ENCODE assay signal across 9 cellular contexts in genomic region chr2:101386599-101387150, GRCh38. TPM values are rescaled to one million over a fixed set of nuclear protein-coding genes. Genes with fewer than 3 reads are reported as not detected.
DNase-seq lines count a peak whose midpoint lies in the region; ATAC-seq, FAIRE-seq and TF ChIP-seq lines count a peak whose summit lies in the region.
"Had no signal": no experiment of that assay in that cellular context is flagged by ENCODE, and none has a peak within 500 bp of the region (broad histone marks: within the 10 kb centered on the region; RNA-seq: fewer than 3 reads in every experiment).

No MANE protein-coding gene starts in this region.

- peaks cover 11% of the 10 kb centered on the region for H3K4me1 Mint-ChIP-seq in CD14-positive monocyte

- peak overlapping the region; percentile 97 for H2AFZ ChIP-seq in neuronal stem cell (ENCODE audit: low read length)

- no peak overlapping the region for H3K27ac Mint-ChIP-seq in CD14-positive monocyte

- DNase-seq in CD14-positive monocyte (ENCODE audit: low spot score) (no peak), RWPE1 (ENCODE audit: low spot score) (no peak), fibroblast of pulmonary artery (ENCODE audit: low read depth) (no peak), neuronal stem cell (ENCODE audit: low spot score) (no peak), SKM-1 (lab: John Stamatoyannopoulos, UW; ENCODE audit: unreplicated experiment) (no peak), GM12891 (ENCODE audit: insufficient read length, low spot score) (no peak), NCI-H226 (no peak)
- DNase-seq: NK-92 treated with Interleukin-12 subunit alpha and Interleukin-12 subunit beta, amount 100 ng/mL, for 24 hours had no signal

- peak overlapping the region; percentile 39 for H2BK5ac ChIP-seq in neuronal stem cell (ENCODE audit: low read length)

- POLR2A ChIA-PET in RWPE1 (lab: Yijun Ruan, JAX; ENCODE audit: low non-redundant PET) = no interaction called here

- H2BK120ac ChIP-seq in neuronal stem cell (ENCODE audit: low read depth, low read length) = no peak overlapping the region

- TF ChIP-seq POLR2A in GM12891 (IDR thresholded peaks at IDR 0.05; ENCODE audit: low read depth, low read length) = no peak

- H2BK15ac ChIP-seq in neuronal stem cell (ENCODE audit: low read length) = peak overlapping the region; percentile 63

- H3K4me3 ChIP-seq in fibroblast of pulmonary artery (replicated peaks; ENCODE audit: low read depth, low read length) = peak overlapping the region; percentile 32
- peak overlapping the region; percentile 44 to 82 for H3K4me3 ChIP-seq in neuronal stem cell (ENCODE audit: low read length in 2 of 2)

- peak overlapping the region; percentile 98 for H3K4me2 ChIP-seq in neuronal stem cell (ENCODE audit: insufficient read depth, low read length, poor library complexity, severe bottlenecking)

- peak overlapping the region; percentile 77 for H3K18ac ChIP-seq in neuronal stem cell (ENCODE audit: low read length)

- H3K27me3 Mint-ChIP-seq in CD14-positive monocyte (ENCODE audit: low read depth in 3 of 3) = peaks cover 47 to 64% (median 54%) of the 10 kb centered on the region in 3 donors

- no peak overlapping the region for H4K8ac ChIP-seq in neuronal stem cell (ENCODE audit: low read depth, low read length)

- H4K91ac ChIP-seq in neuronal stem cell (ENCODE audit: low read depth, low read length, poor library complexity) = no peak overlapping the region

- no peak overlapping the region for H3K23ac ChIP-seq in neuronal stem cell (ENCODE audit: low read depth, low read length, poor library complexity)

- CTCF ChIA-PET in RWPE1 (lab: Yijun Ruan, JAX) = interaction anchor here (0.6 to 3.3 kb wide), 7 partner anchors 10 to 487 kb away, joined by 3 to 29 read pairs (median 3); partner anchors contain the start of gene RNF149

- no peaks in the 10 kb centered on the region for H3K9me3 ChIP-seq in neuronal stem cell (replicated peaks in 1 of 2; ENCODE audit: control insufficient read depth in 2 of 2, insufficient read depth in 1 of 2, low read depth in 1 of 2, low read length in 2 of 2)

- peaks cover 8 to 48% (median 27%) of the 10 kb centered on the region in 3 experiments for H3K27me3 ChIP-seq in neuronal stem cell (ENCODE audit: control insufficient read depth in 3 of 3, insufficient read depth in 3 of 3, low read depth in 1 of 3, low read length in 3 of 3)

- no peaks in the 10 kb centered on the region for H3K79me1 ChIP-seq in neuronal stem cell (ENCODE audit: low read depth, low read length)

- no peak overlapping the region for H3K4ac ChIP-seq in neuronal stem cell (ENCODE audit: low read length)

- ATAC-seq in GM18870 (IDR thresholded peaks at IDR 0.05; ENCODE audit: unreplicated experiment) = no peak

- peak overlapping the region; percentile 73 to 80 for H3K4me3 Mint-ChIP-seq in CD14-positive monocyte

- H3K9ac ChIP-seq in neuronal stem cell (ENCODE audit: low read depth, low read length, poor library complexity) = peak overlapping the region; percentile 71

- no peak for FAIRE-seq in GM12891 (lab: Jason Lieb, UNC)

- H3K36me3 ChIP-seq in neuronal stem cell (replicated peaks in 1 of 2; ENCODE audit: control insufficient read depth in 2 of 2, insufficient read depth in 2 of 2, low read length in 2 of 2) = no peaks in the 10 kb centered on the region

- no peak for TF ChIP-seq CTCF in CD14-positive monocyte (IDR thresholded peaks at IDR 0.05)
- TF ChIP-seq CTCF in RWPE1 (conservative IDR thresholded peaks at IDR 0.05; ENCODE audit: low read depth) = no peak
- no peak for TF ChIP-seq CTCF in fibroblast of pulmonary artery (IDR thresholded peaks at IDR 0.05; ENCODE audit: low read length, missing control alignments)

- peak overlapping the region; percentile 99 for H2BK12ac ChIP-seq in neuronal stem cell (ENCODE audit: low read length)

- no CpG with 5 or more reads among the region's 45 CpGs for WGBS in neuronal stem cell (ENCODE audit: extremely low coverage in 2 of 2, insufficient read length in 2 of 2, insufficient replicate concordance in 1 of 2), 2 donors

- H3K14ac ChIP-seq in neuronal stem cell (ENCODE audit: low read length) = no peak overlapping the region

- peaks cover 0 to 6% (median 0%) of the 10 kb centered on the region in 7 donors for H3K9me3 Mint-ChIP-seq in CD14-positive monocyte

- no peak overlapping the region for H2AK5ac ChIP-seq in neuronal stem cell (ENCODE audit: low read depth, low read length)

- H3K36me3 Mint-ChIP-seq in CD14-positive monocyte = peaks cover 0 to 5% of the 10 kb centered on the region in 2 donors

- H3K27ac ChIP-seq in RWPE1 (peak overlapping the region; percentile 48), neuronal stem cell (replicated peaks; ENCODE audit: low read length) (no peak overlapping the region)

- intact Hi-C loops in CD14-positive monocyte (cut with micrococcal nuclease) = no loop called here

- H3K4me1 ChIP-seq in neuronal stem cell (ENCODE audit: control insufficient read depth in 2 of 2, insufficient read depth in 1 of 2, low read depth in 1 of 2, low read length in 2 of 2) = peaks cover 4 to 6% of the 10 kb centered on the region in 2 donors

TF ChIP-seq in GM12891, 5 proteins besides CTCF, POLR2A, EP300 and RAD21:
- TF ChIP-seq POU2F2 (IDR thresholded peaks at IDR 0.05; ENCODE audit: low read depth, low read length) (no peak), TAF1 (IDR thresholded peaks at IDR 0.05; ENCODE audit: low read depth, low read length) (no peak), SPI1 (IDR thresholded peaks at IDR 0.05; ENCODE audit: low read depth, low read length) (no peak), PAX5 (IDR thresholded peaks at IDR 0.05; ENCODE audit: insufficient read depth, low read length, severe bottlenecking) (no peak), POLR2AphosphoS5 (IDR thresholded peaks at IDR 0.05; ENCODE audit: low read depth, low read length) (no peak)

RNA-seq across cellular contexts. Expression of gene CREG2, which starts 0.6 kb away (rescaled TPM):
- not detected for polyA plus RNA-seq in CD14-positive monocyte
- polyA plus RNA-seq in neuronal stem cell (2013, experiment 1 of 2) = 0.14 TPM
- polyA plus RNA-seq in neuronal stem cell (2013, experiment 2 of 2) = 0.14 TPM
- not detected for polyA plus RNA-seq in GM12891 (2012; ENCODE audit: low read depth, missing spikeins)
